Comparison of ENCODE assay signal across 1 cellular context in the genomic region with DNA sequence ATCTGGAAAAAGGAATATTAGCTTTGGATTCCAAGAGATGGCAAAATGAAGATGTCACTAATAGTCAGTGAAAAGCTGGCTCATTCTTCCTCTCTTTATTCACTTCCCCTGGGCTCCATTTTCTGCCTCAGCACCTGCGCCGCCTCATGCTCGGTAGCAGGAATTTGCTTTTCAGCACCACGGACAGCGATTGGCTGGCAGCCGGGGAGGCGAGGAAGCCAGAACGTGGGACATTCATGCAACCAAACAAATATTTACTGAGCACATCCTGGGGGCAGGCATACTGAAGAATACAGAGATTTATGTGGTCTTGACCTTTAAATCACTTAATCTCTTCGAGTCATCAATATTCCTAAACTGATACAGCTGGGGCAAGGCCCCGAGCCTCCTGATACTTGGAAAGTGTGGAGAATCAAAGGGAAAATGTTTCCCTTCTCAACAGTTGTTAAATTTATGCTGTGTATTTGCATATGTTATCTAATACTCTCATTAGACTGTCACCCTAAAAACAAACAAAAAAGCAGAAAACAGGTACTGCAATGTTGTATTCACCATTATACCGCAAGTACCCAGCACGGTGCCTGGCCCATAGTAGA.
A peak's percentile ranks its signal among the peaks of the same experiment; 100 is the strongest.
TF ChIP-seq lines count a peak whose summit lies in the region.

No MANE protein-coding gene starts in this region.

TF ChIP-seq in IMR-90, 13 proteins besides CTCF, POLR2A, EP300 and RAD21 (continued from another document):
- TF ChIP-seq, protein P1, sequence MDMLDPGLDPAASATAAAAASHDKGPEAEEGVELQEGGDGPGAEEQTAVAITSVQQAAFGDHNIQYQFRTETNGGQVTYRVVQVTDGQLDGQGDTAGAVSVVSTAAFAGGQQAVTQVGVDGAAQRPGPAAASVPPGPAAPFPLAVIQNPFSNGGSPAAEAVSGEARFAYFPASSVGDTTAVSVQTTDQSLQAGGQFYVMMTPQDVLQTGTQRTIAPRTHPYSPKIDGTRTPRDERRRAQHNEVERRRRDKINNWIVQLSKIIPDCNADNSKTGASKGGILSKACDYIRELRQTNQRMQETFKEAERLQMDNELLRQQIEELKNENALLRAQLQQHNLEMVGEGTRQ (IDR thresholded peaks at IDR 0.05; ENCODE audit: low read depth, low read length): no peak
- TF ChIP-seq MAFK (IDR thresholded peaks at IDR 0.05; ENCODE audit: low read depth, low read length) (no peak), MAZ (IDR thresholded peaks at IDR 0.05; ENCODE audit: borderline replicate concordance, low read depth, low read length) (no peak), BHLHE40 (IDR thresholded peaks at IDR 0.05; ENCODE audit: low read depth, low read length) (no peak), MXI1 (IDR thresholded peaks at IDR 0.05; ENCODE audit: borderline replicate concordance, low read depth, low read length) (peak; percentile 76; the same call in 1 of the 2 replicates), FOS (IDR thresholded peaks at IDR 0.05; ENCODE audit: low read depth, low read length) (no peak), RCOR1 (IDR thresholded peaks at IDR 0.05; ENCODE audit: insufficient replicate concordance, low read length) (peak; percentile 69), CHD1 (IDR thresholded peaks at IDR 0.05; ENCODE audit: low read depth, low read length) (no peak)
- TF ChIP-seq, protein P2, sequence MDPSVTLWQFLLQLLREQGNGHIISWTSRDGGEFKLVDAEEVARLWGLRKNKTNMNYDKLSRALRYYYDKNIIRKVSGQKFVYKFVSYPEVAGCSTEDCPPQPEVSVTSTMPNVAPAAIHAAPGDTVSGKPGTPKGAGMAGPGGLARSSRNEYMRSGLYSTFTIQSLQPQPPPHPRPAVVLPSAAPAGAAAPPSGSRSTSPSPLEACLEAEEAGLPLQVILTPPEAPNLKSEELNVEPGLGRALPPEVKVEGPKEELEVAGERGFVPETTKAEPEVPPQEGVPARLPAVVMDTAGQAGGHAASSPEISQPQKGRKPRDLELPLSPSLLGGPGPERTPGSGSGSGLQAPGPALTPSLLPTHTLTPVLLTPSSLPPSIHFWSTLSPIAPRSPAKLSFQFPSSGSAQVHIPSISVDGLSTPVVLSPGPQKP (IDR thresholded peaks at IDR 0.05; ENCODE audit: borderline replicate concordance, low read depth, low read length): no peak
